20 cellular contexts compared by ENCODE assay signal in genomic region chr1:39949891-39950290, GRCh38. TPM values are rescaled to one million over a fixed set of nuclear protein-coding genes. Genes with fewer than 3 reads are reported as not detected.
DNase-seq lines count a peak whose midpoint lies in the region; ATAC-seq and TF ChIP-seq lines count a peak whose summit lies in the region.
"Had no signal": no experiment of that assay in that cellular context is flagged by ENCODE, and none has a peak within 500 bp of the region (broad histone marks: within the 10 kb centered on the region; RNA-seq: fewer than 3 reads in every experiment).

No MANE protein-coding gene starts in this region.

- no peaks in the 10 kb centered on the region for H3K79me1 ChIP-seq in trophoblast cell (ENCODE audit: low read length)

- H3K36me3 ChIP-seq in mammary epithelial cell (ENCODE audit: insufficient read depth, low read length), result no peaks in the 10 kb centered on the region
- H3K36me3 ChIP-seq in breast epithelium, result no peaks in the 10 kb centered on the region
- no peaks in the 10 kb centered on the region for H3K36me3 ChIP-seq in OCI-LY7 (ENCODE audit: insufficient read depth, low read length)
- no peaks in the 10 kb centered on the region for H3K36me3 ChIP-seq in iPS-15b (ENCODE audit: control insufficient read depth, insufficient read depth, low read length)
- no peaks in the 10 kb centered on the region for H3K36me3 ChIP-seq in trophoblast cell (ENCODE audit: control insufficient read depth in 1 of 2, insufficient read depth in 2 of 2, low read length in 2 of 2)
- no peaks in the 10 kb centered on the region for H3K36me3 ChIP-seq in naive thymus-derived CD4-positive, alpha-beta T cell (ENCODE audit: control insufficient read depth in 2 of 3, insufficient read depth in 3 of 3, low read length in 3 of 3)
- H3K36me3 ChIP-seq: BLaER1 had no signal

- H3K79me2 ChIP-seq in mammary epithelial cell (ENCODE audit: insufficient read depth, low read length), result no peaks in the 10 kb centered on the region
- no peaks in the 10 kb centered on the region for H3K79me2 ChIP-seq in OCI-LY7 (ENCODE audit: insufficient read depth, low read depth, low read length)
- H3K79me2 ChIP-seq in trophoblast cell (ENCODE audit: control insufficient read depth, insufficient read depth, low read length, poor library complexity), result no peaks in the 10 kb centered on the region

- H3K36me3 Mint-ChIP-seq in naive thymus-derived CD4-positive, alpha-beta T cell, result no peaks in the 10 kb centered on the region
- H3K36me3 Mint-ChIP-seq: CD4-positive, alpha-beta memory T cell had no signal

- no peak overlapping the region for H3K4me3 Mint-ChIP-seq in naive thymus-derived CD4-positive, alpha-beta T cell
- H3K4me3 Mint-ChIP-seq: CD14-positive monocyte; CD4-positive, alpha-beta memory T cell; HFFc6 had no signal

- H3K14ac ChIP-seq in trophoblast cell (ENCODE audit: low read length), result no peak overlapping the region

- CTCF ChIA-PET in mammary epithelial cell (lab: Charles Lee; ENCODE audit: low non-redundant PET) (interaction anchor here (0.7 kb wide), 1 partner anchor 291 kb away, joined by 3 read pairs; no protein-coding TSS in a partner anchor), OCI-LY7 (lab: Charles Lee; ENCODE audit: unreplicated experiment) (interaction anchor here (0.9 kb wide), 1 partner anchor 10 kb away, joined by 3 read pairs; no protein-coding TSS in a partner anchor)
- CTCF ChIA-PET in naive thymus-derived CD4-positive, alpha-beta T cell (lab: Charles Lee), result no interaction called here

- POLR2A ChIA-PET in OCI-LY7 (lab: Charles Lee), result interaction anchor here (0.6 kb wide), 1 partner anchor 121 kb away, joined by 3 read pairs; no protein-coding TSS in a partner anchor
- POLR2A ChIA-PET in naive thymus-derived CD4-positive, alpha-beta T cell (lab: Charles Lee), result no interaction called here

- H3K23ac ChIP-seq in trophoblast cell (ENCODE audit: low read length), result no peak overlapping the region

- no peak for ATAC-seq in naive thymus-derived CD4-positive, alpha-beta T cell
- ATAC-seq: A549, HCT116 had no signal

- H2BK12ac ChIP-seq in trophoblast cell (ENCODE audit: low read length), result no peak overlapping the region

- H3K9me3 ChIP-seq in mammary epithelial cell (replicated peaks; ENCODE audit: insufficient read depth, low read length) (no peaks in the 10 kb centered on the region), breast epithelium (no peaks in the 10 kb centered on the region), OCI-LY7 (ENCODE audit: low read length) (no peaks in the 10 kb centered on the region), iPS-15b (ENCODE audit: control insufficient read depth, insufficient read depth, low read length) (no peaks in the 10 kb centered on the region), trophoblast cell (ENCODE audit: insufficient read depth, low read depth, low read length) (peaks cover 2% of the 10 kb centered on the region)
- no peaks in the 10 kb centered on the region for H3K9me3 ChIP-seq in naive thymus-derived CD4-positive, alpha-beta T cell (ENCODE audit: control insufficient read depth in 2 of 3, low read length in 3 of 3)
- H3K9me3 ChIP-seq: A549, BLaER1 had no signal

- H3K27me3 ChIP-seq in mammary epithelial cell (ENCODE audit: insufficient read depth, low read length) (no peaks in the 10 kb centered on the region), breast epithelium (no peaks in the 10 kb centered on the region), iPS-15b (ENCODE audit: control insufficient read depth, insufficient read depth, low read length) (peaks cover 22% of the 10 kb centered on the region), trophoblast cell (ENCODE audit: insufficient read depth, low read length) (peaks cover 8% of the 10 kb centered on the region)
- H3K27me3 ChIP-seq in naive thymus-derived CD4-positive, alpha-beta T cell (ENCODE audit: control insufficient read depth in 2 of 2, insufficient read depth in 2 of 2, low read length in 2 of 2), result no peaks in the 10 kb centered on the region
- H3K27me3 ChIP-seq: BLaER1 had no signal

- no peaks in the 10 kb centered on the region; the same call in 1 of the 2 replicates for H3K9me2 ChIP-seq in OCI-LY7 (ENCODE audit: insufficient read depth, low read length)

- H3K18ac ChIP-seq in trophoblast cell (ENCODE audit: low read length), result no peak overlapping the region

- H2BK5ac ChIP-seq in trophoblast cell (ENCODE audit: low read depth, low read length, poor library complexity), result no peak overlapping the region

- H2AFZ ChIP-seq in mammary epithelial cell (ENCODE audit: low read depth, low read length) (no peak overlapping the region), OCI-LY7 (ENCODE audit: low read length) (no peak overlapping the region), trophoblast cell (ENCODE audit: insufficient read depth, low read length, poor library complexity) (no peak overlapping the region)

- H4K8ac ChIP-seq in trophoblast cell (ENCODE audit: low read depth, low read length), result no peak overlapping the region

- intact Hi-C loops in mammary epithelial cell (cut with micrococcal nuclease) (no loop called here), breast epithelium (cut with DNase I; ENCODE audit: low total_unique reads) (no loop called here), OCI-LY7 (cut with micrococcal nuclease; ENCODE audit: unreplicated experiment) (no loop called here)
- intact Hi-C loops in naive thymus-derived CD4-positive, alpha-beta T cell (cut with micrococcal nuclease), result no loop called here

- H3K4ac ChIP-seq in trophoblast cell (ENCODE audit: low read depth, low read length), result no peak overlapping the region

- H3K9me3 Mint-ChIP-seq in naive thymus-derived CD4-positive, alpha-beta T cell, result peaks cover 0 to 5% (median 0%) of the 10 kb centered on the region in 11 donors
- H3K9me3 Mint-ChIP-seq: CD4-positive, alpha-beta memory T cell; HFFc6 had no signal

- 60% methylated on average over 2 of the region's 2 CpGs for WGBS in mammary epithelial cell (ENCODE audit: low coverage, missing lambda C conversion rate)
- no CpG with 5 or more reads among the region's 2 CpGs for WGBS in trophoblast cell (ENCODE audit: extremely low coverage, insufficient coverage, insufficient read length)

- H2BK120ac ChIP-seq in trophoblast cell (ENCODE audit: insufficient read depth, low read length, poor library complexity), result no peak overlapping the region

- TF ChIP-seq POLR2A in breast epithelium (IDR thresholded peaks at IDR 0.05), result no peak

- dilution Hi-C loops in mammary epithelial cell (cut with HindIII; ENCODE audit: low sequenced_read_pairs), result no loop called here

- H3K4me3 ChIP-seq in mammary epithelial cell (replicated peaks in 1 of 3; ENCODE audit: insufficient read depth in 1 of 3, low read depth in 2 of 3, low read length in 3 of 3), result no peak overlapping the region
- no peak overlapping the region for H3K4me3 ChIP-seq in breast epithelium
- H3K4me3 ChIP-seq in OCI-LY7 (ENCODE audit: low read depth, low read length, poor library complexity, severe bottlenecking), result no peak overlapping the region
- peak overlapping the region; percentile 3 for H3K4me3 ChIP-seq in iPS-15b (ENCODE audit: low read depth, low read length)
- H3K4me3 ChIP-seq in trophoblast cell (ENCODE audit: low read depth, low read length), result no peak overlapping the region
- no peak overlapping the region for H3K4me3 ChIP-seq in naive thymus-derived CD4-positive, alpha-beta T cell (ENCODE audit: low read length)
- H3K4me3 ChIP-seq: A549, BLaER1 had no signal

- H3K4me2 ChIP-seq in mammary epithelial cell (ENCODE audit: insufficient read depth, low read depth, low read length), result no peak overlapping the region
- no peak overlapping the region for H3K4me2 ChIP-seq in OCI-LY7 (ENCODE audit: low read length)
- H3K4me2 ChIP-seq in trophoblast cell (ENCODE audit: low read length), result no peak overlapping the region
- H3K4me2 ChIP-seq: A549, BLaER1 had no signal

- H2AK5ac ChIP-seq in trophoblast cell (ENCODE audit: low read length), result no peak overlapping the region

- H4K12ac ChIP-seq in trophoblast cell (ENCODE audit: low read depth, low read length), result no peak overlapping the region

- peaks cover 0 to 7% (median 0%) of the 10 kb centered on the region in 5 donors for H3K27me3 Mint-ChIP-seq in naive thymus-derived CD4-positive, alpha-beta T cell

- no peak overlapping the region for H4K91ac ChIP-seq in trophoblast cell (ENCODE audit: low read depth, low read length)

- peaks cover 1 to 7% (median 5%) of the 10 kb centered on the region in 7 donors for H3K4me1 Mint-ChIP-seq in naive thymus-derived CD4-positive, alpha-beta T cell

- BruUV-seq in mammary epithelial cell (replicated peaks; lab: Mats Ljungman, UMichigan) (no TSS peak), OCI-LY7 (replicated peaks; lab: Mats Ljungman, UMichigan) (no TSS peak)

- no peak overlapping the region for H3K27ac Mint-ChIP-seq in naive thymus-derived CD4-positive, alpha-beta T cell
- H3K27ac Mint-ChIP-seq: CD4-positive, alpha-beta memory T cell; HFFc6 had no signal

- in situ Hi-C loops in mammary epithelial cell (cut with MboI; ENCODE audit: low sequenced_read_pairs in 2 of 2), result no loop called here

- H4K20me1 ChIP-seq in mammary epithelial cell (ENCODE audit: insufficient read depth, low read length), result no peaks in the 10 kb centered on the region
- no peaks in the 10 kb centered on the region for H4K20me1 ChIP-seq in OCI-LY7 (ENCODE audit: insufficient read depth, low read length)
- H4K20me1 ChIP-seq: BLaER1 had no signal

- H3K4me1 ChIP-seq in mammary epithelial cell (ENCODE audit: insufficient read depth, low read length) (peaks cover 19% of the 10 kb centered on the region), breast epithelium (no peaks in the 10 kb centered on the region), OCI-LY7 (ENCODE audit: insufficient read depth, low read length, poor library complexity, severe bottlenecking) (peaks cover 7% of the 10 kb centered on the region), iPS-15b (ENCODE audit: control insufficient read depth, insufficient read depth, low read length) (peaks cover 4% of the 10 kb centered on the region), trophoblast cell (ENCODE audit: control insufficient read depth in 1 of 2, insufficient read depth in 2 of 2, low read length in 2 of 2) (no peaks in the 10 kb centered on the region)
- peaks cover 0 to 5% of the 10 kb centered on the region in 2 donors for H3K4me1 ChIP-seq in naive thymus-derived CD4-positive, alpha-beta T cell (ENCODE audit: control insufficient read depth in 2 of 2, insufficient read depth in 2 of 2, low read length in 2 of 2)

- no peak overlapping the region for H3K27ac ChIP-seq in mammary epithelial cell (ENCODE audit: insufficient read depth, low read depth, low read length)
- H3K27ac ChIP-seq in breast epithelium, result peak overlapping the region in 1 of 2 donors; percentile 38
- no peak overlapping the region for H3K27ac ChIP-seq in OCI-LY7 (ENCODE audit: low read depth, low read length, poor library complexity, severe bottlenecking)
- no peak overlapping the region for H3K27ac ChIP-seq in trophoblast cell (ENCODE audit: low read depth, low read length)
- no peak overlapping the region for H3K27ac ChIP-seq in naive thymus-derived CD4-positive, alpha-beta T cell (ENCODE audit: low read depth, low read length)
- H3K27ac ChIP-seq: 22Rv1, A549, BLaER1 had no signal

- H3K9ac ChIP-seq in mammary epithelial cell (ENCODE audit: insufficient read depth, low read length), result no peak overlapping the region
- H3K9ac ChIP-seq in iPS-15b (ENCODE audit: low read depth, low read length), result no peak overlapping the region
- H3K9ac ChIP-seq in trophoblast cell (ENCODE audit: low read length), result no peak overlapping the region
- H3K9ac ChIP-seq: BLaER1 had no signal

- TF ChIP-seq CTCF in mammary epithelial cell (conservative IDR thresholded peaks at IDR 0.05 in 1 of 2, IDR thresholded peaks at IDR 0.05 in 1 of 2; ENCODE audit: extremely low read depth in 1 of 2, insufficient read depth in 1 of 2, low read depth in 1 of 2, low read length in 2 of 2) (no peak), breast epithelium (IDR thresholded peaks at IDR 0.05) (no peak), OCI-LY7 (conservative IDR thresholded peaks at IDR 0.05; ENCODE audit: low read length) (0 out of 2 replicates have a peak, but pooled peaks have one; percentile 26)

- DNase-seq in mammary epithelial cell (peak; percentile 23), breast epithelium (ENCODE audit: low spot score in 2 of 2) (no peak), OCI-LY7 (ENCODE audit: low spot score) (peak; percentile 19), trophoblast cell (peak; percentile 79 to 92), cerebellum (ENCODE audit: low spot score) (no peak), activated T-cell treated with anti-CD3 and anti-CD28 coated beads for 4 hours (no peak)
- DNase-seq in naive thymus-derived CD4-positive, alpha-beta T cell, result no peak
- DNase-seq: CD4-positive, alpha-beta memory T cell; DMS153; DMS79; GDM1; GOT3; H7; HFFc6 had no signal

RNA-seq across cellular contexts. Expression of gene MFSD2A, which starts 5.1 kb away (rescaled TPM):
- total RNA-seq in mammary epithelial cell (10 to 100 TPM; 14.3 to 54.0 TPM), breast epithelium (10 to 100 TPM in 1 of 3 donors, 1 to 10 TPM in 2; 3.0 to 61.5 (median 7.9) TPM), OCI-LY7 (2022) (11.0 and 13.4 TPM in 2 replicates), cerebellum (18.9 TPM)
- polyA plus RNA-seq in mammary epithelial cell, result 49.3 TPM
- 67.4 TPM for polyA minus RNA-seq in mammary epithelial cell
- total RNA-seq in OCI-LY7 (2014; rRNA removed; shearing (Covaris generic)), result 6.4 and 9.9 TPM in 2 replicates
- polyA plus RNA-seq in trophoblast cell (2013), result 1.2 TPM in 2 replicates
- 1 to 10 TPM in 4 of 5 experiments, under 1 TPM in 1; 0.70 to 8.7 (median 4.4) TPM for total RNA-seq in naive thymus-derived CD4-positive, alpha-beta T cell
- polyA plus RNA-seq in naive thymus-derived CD4-positive, alpha-beta T cell, result under 1 TPM; 0.14 to 0.43 TPM

RNA-seq across cellular contexts. Expression of gene MYCL, which starts 48.2 kb away (rescaled TPM):
- total RNA-seq in mammary epithelial cell (1 to 10 TPM; 3.1 to 4.5 TPM), breast epithelium (1 to 10 TPM in 1 of 3 donors, under 1 TPM in 2; 0.32 to 5.3 (median 0.98) TPM), OCI-LY7 (2022) (1.0 and 1.3 TPM in 2 replicates), cerebellum (11.4 TPM)
- 2.3 TPM for polyA plus RNA-seq in mammary epithelial cell
- polyA minus RNA-seq in mammary epithelial cell, result 1.6 TPM
- 0.41 and 1.6 TPM in 2 replicates for total RNA-seq in OCI-LY7 (2014; rRNA removed; shearing (Covaris generic))
- polyA plus RNA-seq in trophoblast cell (2013), result 3.2 TPM in 2 replicates
- total RNA-seq in naive thymus-derived CD4-positive, alpha-beta T cell, result 1 to 10 TPM in 2 of 5 experiments, under 1 TPM in 2, not detected in 1; 0.30 to 8.1 (median 0.83) TPM
- under 1 TPM in 1 of 2 donors, not detected in 1; 0.05 TPM for polyA plus RNA-seq in naive thymus-derived CD4-positive, alpha-beta T cell
- polyA plus RNA-seq: CD4-positive, alpha-beta memory T cell had no signal

Comparison
In these comparisons a context has a peak if more than half of its experiments do, and no peak if none do; other contexts are left out.
1. DNase-seq: peak in mammary epithelial cell (single experiment), OCI-LY7 (single experiment) and trophoblast cell (2 of 2); none in breast epithelium (0 of 2), naive thymus-derived CD4-positive, alpha-beta T cell (0 of 9), cerebellum (single experiment) and activated T-cell treated with anti-CD3 and anti-CD28 coated beads for 4 hours (single experiment).